Comparison of ENCODE assay signal across 37 cellular contexts in the genomic region with DNA sequence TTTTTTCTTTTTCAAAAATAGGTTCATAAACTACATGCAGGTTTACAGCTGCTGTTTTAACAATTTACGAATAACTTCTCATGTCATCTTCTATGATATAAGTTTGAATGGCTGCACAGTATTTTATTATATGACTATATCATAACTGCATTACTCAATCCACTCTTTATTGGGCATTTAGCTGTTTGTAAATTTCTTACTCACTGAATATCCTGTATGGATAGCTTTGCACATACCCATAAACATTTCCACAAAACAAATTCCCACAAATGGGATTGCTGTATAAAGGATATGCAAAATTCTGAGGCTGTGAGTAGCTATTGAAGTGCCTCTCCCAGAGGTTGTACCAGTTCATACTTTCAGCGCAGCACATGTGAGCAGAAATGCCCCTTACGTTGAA.
"Had no signal": no experiment of that assay in that cellular context is flagged by ENCODE, and none has a peak within 500 bp of the region (broad histone marks: within the 10 kb centered on the region; RNA-seq: fewer than 3 reads in every experiment).

No MANE protein-coding gene starts in this region.

- H3K4me3 ChIP-seq: ascending aorta, cardiac muscle cell had no signal

- H3K36me3 Mint-ChIP-seq: activated naive CD4-positive, alpha-beta T cell treated with anti-CD3 and anti-CD28 coated beads, Interleukin-2, amount 50 U/mL, for 72 hours; activated naive CD8-positive, alpha-beta T cell treated with anti-CD3 and anti-CD28 coated beads, Interleukin-2, amount 10 ng/mL, durations not matched to agents 7 days and 5 days had no signal

- DNase-seq: activated B cell treated with CpG ODN at 0.5 μM for 24 hours; activated CD4-positive, alpha-beta memory T cell treated with anti-CD3 and anti-CD28 coated beads for 36 hours; activated CD4-positive, alpha-beta T cell treated with anti-CD3 and anti-CD28 coated beads for 4 hours; activated CD4-positive, alpha-beta T cell treated with anti-CD3 and anti-CD28 coated beads, Interleukin-2, amount 50 U/mL, for 1 hour; activated CD4-positive, alpha-beta T cell treated with anti-CD3 and anti-CD28 coated beads, Interleukin-2, amount 50 U/mL, for 4 hours; activated CD4-positive, CD25-positive, alpha-beta regulatory T cell treated with anti-CD3 and anti-CD28 coated beads, Interleukin-2, amount 50 U/mL, for 72 hours; activated CD8-positive, alpha-beta memory T cell treated with anti-CD3 and anti-CD28 coated beads, Interleukin-2, amount 50 U/mL, for 4 hours; activated CD8-positive, alpha-beta T cell treated with anti-CD3 and anti-CD28 coated beads for 36 hours; activated effector memory CD4-positive, alpha-beta T cell treated with anti-CD3 and anti-CD28 coated beads, Interleukin-2, amount 50 U/mL, for 16 hours; activated gamma-delta T cell treated with Interleukin-2 at 50 U/mL for 16 hours; activated naive CD4-positive, alpha-beta T cell; activated naive CD4-positive, alpha-beta T cell treated with anti-CD3 and anti-CD28 coated beads for 36 hours; activated naive CD4-positive, alpha-beta T cell treated with anti-CD3 and anti-CD28 coated beads, Interleukin-2, amount 50 U/mL, for 16 hours; activated naive CD8-positive, alpha-beta T cell treated with anti-CD3 and anti-CD28 coated beads, Interleukin-2, amount 10 ng/mL, durations not matched to agents 7 days and 5 days; activated naive CD8-positive, alpha-beta T cell treated with anti-CD3 and anti-CD28 coated beads, Interleukin-2, amount 50 U/mL, for 24 hours; activated T-cell treated with anti-CD3 and anti-CD28 coated beads for 4 hours; activated T-cell treated with anti-CD3 and anti-CD28 coated beads, Interleukin-2, amount 50 U/mL, for 1 hour; activated T-cell treated with anti-CD3 and anti-CD28 coated beads, Interleukin-2, amount 50 U/mL, for 4 hours; activated T-cell treated with anti-CD3 and anti-CD28 coated beads, Interleukin-2, amount 50 U/mL, for 72 hours; amygdala; anterior cingulate cortex; caudate nucleus; cerebellar nuclear complex; T-helper 1 cell; T-helper 2 cell; T-helper 9 cell had no signal

- H3K27me3 Mint-ChIP-seq: activated B cell treated with CpG ODN at 0.5 μM for 24 hours; activated CD4-positive, alpha-beta memory T cell treated with anti-CD3 and anti-CD28 coated beads for 36 hours; activated CD8-positive, alpha-beta T cell treated with anti-CD3 and anti-CD28 coated beads for 36 hours; activated naive CD8-positive, alpha-beta T cell treated with anti-CD3 and anti-CD28 coated beads, Interleukin-2, amount 50 U/mL, for 24 hours; activated T-helper 17 cell treated with anti-CD3 and anti-CD28 coated beads, Interleukin-2, amount 50 U/mL, for 72 hours; brain had no signal

- H3K9me3 ChIP-seq: ascending aorta had no signal

- H3K27me3 ChIP-seq: ascending aorta, cardiac muscle cell had no signal

- H3K4me1 ChIP-seq: ascending aorta had no signal

- H3K27ac ChIP-seq: ascending aorta, cardiac muscle cell, VCaP had no signal

- H3K9me3 Mint-ChIP-seq: activated B cell treated with CpG ODN at 0.5 μM for 24 hours; activated CD4-positive, alpha-beta memory T cell treated with anti-CD3 and anti-CD28 coated beads for 36 hours; activated CD4-positive, alpha-beta T cell treated with anti-CD3 and anti-CD28 coated beads, Interleukin-2, amount 10 ng/mL, durations not matched to agents 24 days and 14 days; activated CD8-positive, alpha-beta T cell treated with anti-CD3 and anti-CD28 coated beads for 36 hours; activated naive CD4-positive, alpha-beta T cell treated with anti-CD3 and anti-CD28 coated beads for 36 hours; activated naive CD4-positive, alpha-beta T cell treated with anti-CD3 and anti-CD28 coated beads, Interleukin-2, amount 50 U/mL, for 72 hours; activated naive CD8-positive, alpha-beta T cell treated with anti-CD3 and anti-CD28 coated beads, Interleukin-2, amount 10 ng/mL, durations not matched to agents 7 days and 5 days; activated naive CD8-positive, alpha-beta T cell treated with anti-CD3 and anti-CD28 coated beads, Interleukin-2, amount 50 U/mL, for 24 hours; activated T-cell treated with anti-CD3 and anti-CD28 coated beads, Interleukin-2, amount 50 U/mL, for 4 hours; activated T-cell treated with anti-CD3 and anti-CD28 coated beads, Interleukin-2, amount 50 U/mL, for 72 hours; activated T-helper 1 cell treated with anti-CD3 and anti-CD28 coated beads, Interleukin-12 subunit alpha, Interleukin-12 subunit beta, Interleukin-2, Interleukin-4 antibody, amounts not matched to agents 30 ng/mL and 10 ng/mL and 1 ng/mL, durations not matched to agents 14 hours and 24 hours and 36 hours; activated T-helper 17 cell treated with anti-CD3 and anti-CD28 coated beads, Interleukin-2, amount 50 U/mL, for 72 hours; brain; central memory CD8-positive, alpha-beta T cell; T-helper 1 cell treated with Interleukin-12 subunit alpha and Interleukin-12 subunit beta and Interleukin-4 antibody, amounts not matched to agents 30 μg/mL and 1 μg/mL, for 36 hours; T-helper 2 cell treated with Interferon-gamma antibody and Interleukin-4, amounts not matched to agents 5 μg/mL and 100 μg/mL, for 36 hours had no signal

- H3K4me3 Mint-ChIP-seq: activated B cell treated with CpG ODN at 0.5 μM for 24 hours; activated CD4-positive, alpha-beta memory T cell treated with anti-CD3 and anti-CD28 coated beads for 36 hours; activated CD4-positive, alpha-beta T cell treated with anti-CD3 and anti-CD28 coated beads, Interleukin-2, amount 10 ng/mL, durations not matched to agents 24 days and 14 days; activated CD8-positive, alpha-beta T cell treated with anti-CD3 and anti-CD28 coated beads for 36 hours; activated naive CD4-positive, alpha-beta T cell treated with anti-CD3 and anti-CD28 coated beads for 36 hours; activated naive CD8-positive, alpha-beta T cell treated with anti-CD3 and anti-CD28 coated beads, Interleukin-2, amount 10 ng/mL, durations not matched to agents 7 days and 5 days; activated naive CD8-positive, alpha-beta T cell treated with anti-CD3 and anti-CD28 coated beads, Interleukin-2, amount 50 U/mL, for 24 hours; activated T-cell treated with anti-CD3 and anti-CD28 coated beads, Interleukin-2, amount 50 U/mL, for 4 hours; activated T-cell treated with anti-CD3 and anti-CD28 coated beads, Interleukin-2, amount 50 U/mL, for 72 hours; activated T-helper 1 cell treated with anti-CD3 and anti-CD28 coated beads, Interleukin-12 subunit alpha, Interleukin-12 subunit beta, Interleukin-2, Interleukin-4 antibody, amounts not matched to agents 30 ng/mL and 10 ng/mL and 1 ng/mL, durations not matched to agents 14 hours and 24 hours and 36 hours; activated T-helper 17 cell treated with anti-CD3 and anti-CD28 coated beads, Interleukin-2, amount 50 U/mL, for 72 hours; brain; central memory CD8-positive, alpha-beta T cell; T-helper 1 cell treated with Interleukin-12 subunit alpha and Interleukin-12 subunit beta and Interleukin-4 antibody, amounts not matched to agents 30 μg/mL and 1 μg/mL, for 36 hours; T-helper 2 cell treated with Interferon-gamma antibody and Interleukin-4, amounts not matched to agents 5 μg/mL and 100 μg/mL, for 36 hours had no signal

- H3K27ac Mint-ChIP-seq: activated B cell treated with CpG ODN at 0.5 μM for 24 hours; activated CD4-positive, alpha-beta memory T cell treated with anti-CD3 and anti-CD28 coated beads for 36 hours; activated CD4-positive, alpha-beta T cell treated with anti-CD3 and anti-CD28 coated beads, Interleukin-2, amount 10 ng/mL, durations not matched to agents 24 days and 14 days; activated CD8-positive, alpha-beta T cell treated with anti-CD3 and anti-CD28 coated beads for 36 hours; activated naive CD4-positive, alpha-beta T cell treated with anti-CD3 and anti-CD28 coated beads for 36 hours; activated naive CD4-positive, alpha-beta T cell treated with anti-CD3 and anti-CD28 coated beads, Interleukin-2, amount 50 U/mL, for 72 hours; activated naive CD8-positive, alpha-beta T cell treated with anti-CD3 and anti-CD28 coated beads, Interleukin-2, amount 10 ng/mL, durations not matched to agents 7 days and 5 days; activated naive CD8-positive, alpha-beta T cell treated with anti-CD3 and anti-CD28 coated beads, Interleukin-2, amount 50 U/mL, for 24 hours; activated T-cell treated with anti-CD3 and anti-CD28 coated beads, Interleukin-2, amount 50 U/mL, for 72 hours; activated T-helper 1 cell treated with anti-CD3 and anti-CD28 coated beads, Interleukin-12 subunit alpha, Interleukin-12 subunit beta, Interleukin-2, Interleukin-4 antibody, amounts not matched to agents 30 ng/mL and 10 ng/mL and 1 ng/mL, durations not matched to agents 14 hours and 24 hours and 36 hours; activated T-helper 17 cell treated with anti-CD3 and anti-CD28 coated beads, Interleukin-2, amount 50 U/mL, for 72 hours; brain; T-helper 1 cell treated with Interleukin-12 subunit alpha and Interleukin-12 subunit beta and Interleukin-4 antibody, amounts not matched to agents 30 μg/mL and 1 μg/mL, for 36 hours; T-helper 2 cell treated with Interferon-gamma antibody and Interleukin-4, amounts not matched to agents 5 μg/mL and 100 μg/mL, for 36 hours had no signal

- ATAC-seq: activated CD8-positive, alpha-beta T cell treated with anti-CD3 and anti-CD28 coated beads for 36 hours; activated naive CD4-positive, alpha-beta T cell treated with anti-CD3 and anti-CD28 coated beads, Interleukin-2, amount 50 U/mL, for 72 hours; activated naive CD8-positive, alpha-beta T cell treated with anti-CD3 and anti-CD28 coated beads, Interleukin-2, amount 50 U/mL, for 24 hours; activated T-cell treated with anti-CD3 and anti-CD28 coated beads, Interleukin-2, amount 50 U/mL, for 4 hours; activated T-cell treated with anti-CD3 and anti-CD28 coated beads, Interleukin-2, amount 50 U/mL, for 72 hours; activated T-helper 17 cell treated with anti-CD3 and anti-CD28 coated beads, Interleukin-2, amount 50 U/mL, for 72 hours had no signal

- H3K4me1 Mint-ChIP-seq: activated B cell treated with CpG ODN at 0.5 μM for 24 hours; activated CD4-positive, alpha-beta T cell treated with anti-CD3 and anti-CD28 coated beads, Interleukin-2, amount 10 ng/mL, durations not matched to agents 24 days and 14 days; activated naive CD8-positive, alpha-beta T cell treated with anti-CD3 and anti-CD28 coated beads, Interleukin-2, amount 10 ng/mL, durations not matched to agents 7 days and 5 days; activated naive CD8-positive, alpha-beta T cell treated with anti-CD3 and anti-CD28 coated beads, Interleukin-2, amount 50 U/mL, for 24 hours; activated T-helper 17 cell treated with anti-CD3 and anti-CD28 coated beads, Interleukin-2, amount 50 U/mL, for 72 hours; central memory CD8-positive, alpha-beta T cell had no signal
